ENCODE assay signal across 1 cellular context in the genomic region with DNA sequence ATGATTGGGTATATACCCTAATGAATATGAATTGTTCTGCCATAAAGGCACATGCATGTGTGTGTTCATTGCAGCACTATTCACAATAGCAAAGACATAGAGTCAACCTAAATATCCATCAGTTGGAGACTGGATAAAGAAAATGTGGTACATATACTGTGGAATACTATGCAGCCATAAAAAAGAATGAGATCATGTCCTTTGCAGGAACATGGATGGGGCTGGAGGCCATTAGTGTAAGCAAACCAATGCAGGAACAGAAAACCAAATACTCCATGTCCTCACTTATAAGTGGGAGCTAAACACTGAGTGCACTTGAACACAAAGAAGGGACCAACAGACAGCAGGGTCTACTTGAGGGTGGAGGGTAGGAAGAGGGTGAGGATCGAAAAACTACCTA.
TF ChIP-seq lines count a peak whose summit lies in the region.

No MANE protein-coding gene starts in this region.

TF ChIP-seq in H1, 55 proteins besides CTCF, POLR2A, EP300 and RAD21:
- TF ChIP-seq ASH2L (IDR thresholded peaks at IDR 0.05; ENCODE audit: low read length) (no peak), GABPA (IDR thresholded peaks at IDR 0.05; ENCODE audit: borderline replicate concordance, insufficient read depth, low read length) (no peak), KDM1A (IDR thresholded peaks at IDR 0.05; ENCODE audit: borderline replicate concordance, low read length) (peak; percentile 42; the same call in 1 of the 2 replicates)
